ENCODE assay signal across 22 cellular contexts in genomic region chr6:21826460-21826859, GRCh38.
"Had no signal": no experiment of that assay in that cellular context is flagged by ENCODE, and none has a peak within 500 bp of the region (broad histone marks: within the 10 kb centered on the region; RNA-seq: fewer than 3 reads in every experiment).

No MANE protein-coding gene starts in this region.

- DNase-seq: activated CD4-positive, alpha-beta memory T cell treated with anti-CD3 and anti-CD28 coated beads for 36 hours; activated CD4-positive, alpha-beta T cell treated with anti-CD3 and anti-CD28 coated beads for 4 hours; activated naive CD4-positive, alpha-beta T cell treated with Interleukin-2 at 50 U/mL for 16 hours; activated naive CD8-positive, alpha-beta T cell treated with anti-CD3 and anti-CD28 coated beads, Interleukin-2, amount 10 ng/mL, durations not matched to agents 7 days and 5 days; activated T-cell treated with anti-CD3 and anti-CD28 coated beads, Interleukin-2, amount 50 U/mL, for 24 hours; amygdala; erythroblast; foreskin melanocyte; glutamatergic neuron; hypothalamus; left lung; mucosa of descending colon; naive thymus-derived CD4-positive, alpha-beta T cell; sigmoid colon; spleen; stimulated activated CD4-positive, alpha-beta T cell treated with anti-CD3 and anti-CD28 coated beads, Interleukin-1b, Interleukin-23, amount 100 ng/mL, for 48 hours; stimulated activated CD8-positive, alpha-beta memory T cell treated with anti-CD3 and anti-CD28 coated beads, Interleukin-4, amount 100 ng/mL, for 48 hours; stimulated activated naive CD4-positive, alpha-beta T cell had no signal

- H3K27ac ChIP-seq: brain microvascular endothelial cell, coronary artery, left lung, neutrophil, parathyroid adenoma, sigmoid colon, spleen had no signal

- H3K36me3 ChIP-seq: brain microvascular endothelial cell, left lung, neutrophil, sigmoid colon, spleen had no signal

- H3K79me2 ChIP-seq: parathyroid adenoma had no signal

- H3K4me1 ChIP-seq: parathyroid adenoma, spleen had no signal

- ATAC-seq: mucosa of descending colon; naive thymus-derived CD4-positive, alpha-beta T cell had no signal

- H3K27me3 ChIP-seq: brain microvascular endothelial cell, left lung, neutrophil, sigmoid colon, spleen had no signal

- H3K9me3 ChIP-seq: left lung, mucosa of descending colon, neutrophil, sigmoid colon, spleen had no signal

- H3K9ac ChIP-seq: parathyroid adenoma had no signal

- H2AFZ ChIP-seq: parathyroid adenoma had no signal

- H3K4me3 ChIP-seq: coronary artery, left lung, mucosa of descending colon, sigmoid colon, spleen had no signal
